Comparison of ENCODE assay signal across 8 cellular contexts in the genomic region with DNA sequence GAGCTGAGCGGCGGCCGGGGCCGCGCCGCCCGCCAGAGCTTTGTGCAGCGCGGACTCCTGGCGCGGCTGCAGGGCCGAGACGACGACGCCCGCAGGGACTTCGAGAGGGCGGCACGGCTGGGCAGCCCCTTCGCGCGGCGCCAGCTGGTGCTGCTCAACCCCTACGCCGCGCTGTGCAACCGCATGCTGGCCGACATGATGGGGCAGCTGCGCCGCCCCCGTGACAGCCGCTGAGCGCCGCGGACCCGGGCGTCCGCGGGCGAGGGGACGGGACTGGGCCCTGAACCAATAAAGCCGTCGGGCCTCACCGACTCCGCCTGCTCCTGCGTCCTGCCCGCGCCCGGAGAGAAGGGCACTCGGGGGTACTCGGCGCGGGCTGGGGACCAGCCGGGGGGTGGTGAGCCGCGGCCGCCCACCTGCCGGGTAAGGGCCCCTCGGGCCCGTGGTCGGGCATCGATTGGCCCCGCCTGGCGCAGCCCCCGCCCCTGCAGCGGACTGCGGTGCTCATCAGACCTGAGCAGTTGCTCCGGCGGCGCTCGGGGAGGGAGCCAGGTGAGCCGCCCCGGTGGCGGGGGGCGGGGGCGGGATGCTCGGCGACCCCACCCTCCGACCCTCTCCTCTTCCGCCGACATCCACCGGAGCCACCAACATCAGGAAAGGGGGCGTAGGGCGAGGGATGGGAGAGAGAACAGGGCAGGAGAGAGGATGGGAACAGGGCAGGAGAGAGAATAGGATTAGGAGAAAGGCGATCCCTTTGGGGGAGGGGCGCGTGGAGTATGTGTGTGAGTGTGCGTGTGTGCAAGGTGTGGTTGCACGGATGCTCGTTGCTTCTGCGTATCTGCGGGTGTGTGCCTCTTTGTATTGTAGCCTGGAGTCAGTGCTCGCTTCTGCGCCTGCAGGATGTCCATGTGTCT. TPM values are rescaled to one million over a fixed set of nuclear protein-coding genes. Genes with fewer than 3 reads are reported as not detected.
DNase-seq lines count a peak whose midpoint lies in the region; ATAC-seq and TF ChIP-seq lines count a peak whose summit lies in the region.

Gene TMEM25 (plus strand): TSS at position 510 of the 914 bp plus-strand sequence. CDS start 610 bp downstream, outside the sequence.

- H3K27me3 ChIP-seq in Peyer's patch (no peaks in the 10 kb centered on the region), gastroesophageal sphincter (no peaks in the 10 kb centered on the region), neuron (ENCODE audit: insufficient read depth, low read length) (no peaks in the 10 kb centered on the region), stomach (no peaks in the 10 kb centered on the region)

- peak; percentile 46 for DNase-seq in NCI-H2107 treated with DMSO at 0.1 percent for 48 hours (lab: John Stamatoyannopoulos, UW; ENCODE audit: unreplicated experiment)
- no peak for DNase-seq in NCI-H2107 (lab: John Stamatoyannopoulos, UW)
- DNase-seq in Peyer's patch, result peak; percentile 73 to 85 (median 84)
- peak; percentile 92 for DNase-seq in activated effector memory CD4-positive, alpha-beta T cell treated with anti-CD3 and anti-CD28 coated beads, Interleukin-2, amount 50 U/mL, for 16 hours
- DNase-seq in stomach, result peak; percentile 70

- H3K4me3 ChIP-seq in Peyer's patch, result peak within 1 kb of the TSS; percentile 78 to 98 (median 89)
- peak within 1 kb of the TSS; percentile 77 to 92 for H3K4me3 ChIP-seq in gastroesophageal sphincter
- peak within 1 kb of the TSS; percentile 68 for H3K4me3 ChIP-seq in neuron (ENCODE audit: low read length)
- H3K4me3 ChIP-seq in stomach, result peak within 1 kb of the TSS; percentile 80 to 95 (median 90)

- no peak for TF ChIP-seq EP300 in gastroesophageal sphincter (IDR thresholded peaks at IDR 0.05)
- no peak for TF ChIP-seq EP300 in stomach (IDR thresholded peaks at IDR 0.05)

- TF ChIP-seq POLR2A in Peyer's patch (IDR thresholded peaks at IDR 0.05), result no peak
- TF ChIP-seq POLR2A in gastroesophageal sphincter (IDR thresholded peaks at IDR 0.05), result peak; percentile 24 to 25
- no peak for TF ChIP-seq POLR2A in stomach (IDR thresholded peaks at IDR 0.05)

- WGBS in gastroesophageal sphincter (ENCODE audit: low coverage in 1 of 2), 2 donors, result 7% methylated on average over 10 of the region's 94 CpGs; no CpG with 5 or more reads in 1 of the 2 donors
- 0 to 2% (median 1%) methylated on average over 39 to 94 of the region's 94 CpGs for WGBS in stomach, 5 donors

- H3K9me3 ChIP-seq in Peyer's patch (no peaks in the 10 kb centered on the region), gastroesophageal sphincter (no peaks in the 10 kb centered on the region), neuron (ENCODE audit: low read length) (no peaks in the 10 kb centered on the region), stomach (no peaks in the 10 kb centered on the region)

- H2AFZ ChIP-seq in neuron (ENCODE audit: low read depth, low read length), result peak within 1 kb of the TSS; percentile 18

- H3K27ac ChIP-seq in Peyer's patch (peak within 1 kb of the TSS; percentile 80 to 97 (median 89)), gastroesophageal sphincter (peak within 1 kb of the TSS; percentile 31 to 88 (median 86)), stomach (peak within 1 kb of the TSS; percentile 70 to 87 (median 77))

- intact Hi-C loops in stomach (cut with DNase I; ENCODE audit: low total_unique reads), result no loop called here

- peaks cover 0 to 8% (median 0%) of the 10 kb centered on the region in 3 donors for H3K36me3 ChIP-seq in Peyer's patch
- peaks cover 0 to 30% of the 10 kb centered on the region in 2 donors for H3K36me3 ChIP-seq in gastroesophageal sphincter
- peaks cover 31% of the 10 kb centered on the region for H3K36me3 ChIP-seq in neuron (ENCODE audit: insufficient read depth, low read length)
- H3K36me3 ChIP-seq in stomach, result peaks cover 0 to 31% (median 20%) of the 10 kb centered on the region in 4 donors

- TF ChIP-seq CTCF in Peyer's patch (IDR thresholded peaks at IDR 0.05) (no peak), gastroesophageal sphincter (IDR thresholded peaks at IDR 0.05) (peak in 1 of 4 experiments; percentile 19), stomach (IDR thresholded peaks at IDR 0.05) (no peak)

- ATAC-seq in HG03280 (IDR thresholded peaks at IDR 0.05; ENCODE audit: unreplicated experiment) (peak; percentile 64), gastroesophageal sphincter (peak; percentile 82)

- H3K4me1 ChIP-seq in Peyer's patch (peaks cover 0 to 37% (median 6%) of the 10 kb centered on the region in 4 donors), gastroesophageal sphincter (peaks cover 0 to 37% (median 12%) of the 10 kb centered on the region in 3 donors), neuron (ENCODE audit: insufficient read depth, low read length) (peaks cover 11% of the 10 kb centered on the region), stomach (peaks cover 5 to 44% (median 40%) of the 10 kb centered on the region in 4 donors)

RNA-seq across cellular contexts. Expression of gene TMEM25, which starts in this region (rescaled TPM):
- total RNA-seq in Peyer's patch (100 to 1,000 TPM in 3 of 4 donors, 10 to 100 TPM in 1; 48.7 to 263 (median 204) TPM), gastroesophageal sphincter (10 to 100 TPM; 36.9 to 57.1 (median 51.8) TPM), stomach (10 to 100 TPM in 2 of 5 donors, 1 to 10 TPM in 2, not detected in 1; 8.2 to 52.7 (median 17.5) TPM)
- polyA plus RNA-seq in stomach, result 10 to 100 TPM in 1 of 3 donors, 1 to 10 TPM in 2; 4.0 to 11.8 (median 8.5) TPM

Comparison
In these comparisons a context has a peak if more than half of its experiments do, and no peak if none do; other contexts are left out.
1. POLR2A ChIP-seq: peak in gastroesophageal sphincter (2 of 2); none in Peyer's patch (0 of 2) and stomach (0 of 4).
2. Peak in every context shown above with its lines, with median percentiles within 50 percentile points of each other: H3K27ac ChIP-seq and H3K4me3 ChIP-seq.